Comparison of ENCODE assay signal across 1 cellular context in genomic region chr7:143490719-143491306, GRCh38.
TF ChIP-seq lines count a peak whose summit lies in the region.

No MANE protein-coding gene starts in this region.

TF ChIP-seq in HepG2, 621 proteins besides CTCF, POLR2A, EP300 and RAD21 (continued from another document):
- no peak for TF ChIP-seq RERE (CRISPR knock-in tag; IDR thresholded peaks at IDR 0.05; ENCODE audit: low read depth)
TF ChIP-seq in HepG2: peak in this region for 2.
